21 cellular contexts compared by ENCODE assay signal in genomic region chr17:70642059-70642458, GRCh38.
"Had no signal": no experiment of that assay in that cellular context is flagged by ENCODE, and none has a peak within 500 bp of the region (broad histone marks: within the 10 kb centered on the region; RNA-seq: fewer than 3 reads in every experiment).

No MANE protein-coding gene starts in this region.

- H3K4me1 Mint-ChIP-seq: immature natural killer cell; naive thymus-derived CD8-positive, alpha-beta T cell; stimulated activated memory B cell treated with anti-CD40 and anti-IgM and Interleukin-4, amounts not matched to agents 10 μg/mL and 1 μg/mL and 100 μg/mL, for 72 hours had no signal

- DNase-seq: dorsolateral prefrontal cortex; effector CD4-positive, alpha-beta T cell; hypothalamus; immature natural killer cell; islet precursor cell; kidney glomerular epithelial cell; left colon; left ventricle myocardium superior; lower lobe of right lung; naive thymus-derived CD8-positive, alpha-beta T cell; nephron progenitor cell; nucleus accumbens; right cardiac atrium; sigmoid colon; stimulated activated CD4-positive, alpha-beta T cell treated with anti-CD3 and anti-CD28 coated beads, Interleukin-2, amount 100 ng/mL, for 24 hours; stimulated activated CD4-positive, alpha-beta T cell treated with anti-CD3 and anti-CD28 coated beads, Interleukin-4, amount 100 ng/mL, for 24 hours; stimulated activated naive CD8-positive, alpha-beta T cell treated with anti-CD3 and anti-CD28 coated beads, Interleukin-15, Interleukin-2, amounts not matched to agents 100 U/mL and 50 U/mL, for 24 hours; substantia nigra; upper lobe of right lung; uterus had no signal

- H3K4me3 Mint-ChIP-seq: immature natural killer cell; naive thymus-derived CD8-positive, alpha-beta T cell; nephron progenitor cell; stimulated activated memory B cell treated with anti-CD40 and anti-IgM and Interleukin-4, amounts not matched to agents 10 μg/mL and 1 μg/mL and 100 μg/mL, for 72 hours had no signal

- H3K36me3 Mint-ChIP-seq: immature natural killer cell; naive thymus-derived CD8-positive, alpha-beta T cell; stimulated activated memory B cell treated with anti-CD40 and anti-IgM and Interleukin-4, amounts not matched to agents 10 μg/mL and 1 μg/mL and 100 μg/mL, for 72 hours had no signal

- ATAC-seq: left colon; left ventricle myocardium superior; lower lobe of right lung; naive thymus-derived CD8-positive, alpha-beta T cell; right cardiac atrium; stimulated activated memory B cell treated with anti-CD40 and anti-IgM and Interleukin-4, amounts not matched to agents 10 μg/mL and 1 μg/mL and 100 μg/mL, for 72 hours; stimulated activated naive CD8-positive, alpha-beta T cell treated with anti-CD3 and anti-CD28 coated beads, Interleukin-15, Interleukin-2, amounts not matched to agents 100 U/mL and 50 U/mL, for 24 hours; upper lobe of right lung had no signal

- H3K27ac Mint-ChIP-seq: immature natural killer cell; naive thymus-derived CD8-positive, alpha-beta T cell; nephron progenitor cell; stimulated activated memory B cell treated with anti-CD40 and anti-IgM and Interleukin-4, amounts not matched to agents 10 μg/mL and 1 μg/mL and 100 μg/mL, for 72 hours had no signal
